Comparison of ENCODE assay signal across 8 cellular contexts in genomic region chr7:36005876-36006275, GRCh38.
"Had no signal": no experiment of that assay in that cellular context is flagged by ENCODE, and none has a peak within 500 bp of the region (broad histone marks: within the 10 kb centered on the region; RNA-seq: fewer than 3 reads in every experiment).

No MANE protein-coding gene starts in this region.

- H3K4me2 ChIP-seq: GM23338 had no signal

- H3K4me3 Mint-ChIP-seq: GM23338, H9, IgD-negative memory B cell had no signal

- DNase-seq: H9, HCEC 1CT had no signal

- H2AFZ ChIP-seq: GM23338 had no signal

- H3K4me1 Mint-ChIP-seq: GM23338 had no signal

- H3K4me3 ChIP-seq: GM23338 had no signal

- FAIRE-seq: H1, H54, HepG2 had no signal

- H3K36me3 Mint-ChIP-seq: IgD-negative memory B cell had no signal

- H3K27ac ChIP-seq: HL-60 had no signal

- H3K27ac Mint-ChIP-seq: GM23338, H9, IgD-negative memory B cell had no signal

- ATAC-seq: GM23338, HepG2 had no signal
